25 cellular contexts compared by ENCODE assay signal in genomic region chr10:873020-873419, GRCh38. TPM values are rescaled to one million over a fixed set of nuclear protein-coding genes. Genes with fewer than 3 reads are reported as not detected.
DNase-seq lines count a peak whose midpoint lies in the region; ATAC-seq and TF ChIP-seq lines count a peak whose summit lies in the region.
"Had no signal": no experiment of that assay in that cellular context is flagged by ENCODE, and none has a peak within 500 bp of the region (broad histone marks: within the 10 kb centered on the region; RNA-seq: fewer than 3 reads in every experiment).

No MANE protein-coding gene starts in this region.

- no peaks in the 10 kb centered on the region for H3K9me3 Mint-ChIP-seq in chondrocyte (ENCODE audit: low read depth)
- H3K9me3 Mint-ChIP-seq in stimulated activated naive B cell treated with anti-CD40 and anti-IgM and Interleukin-4, amounts not matched to agents 10 μg/mL and 1 μg/mL and 100 μg/mL, for 72 hours, result no peaks in the 10 kb centered on the region

- no peaks in the 10 kb centered on the region for H3K27me3 ChIP-seq in right atrium auricular region
- H3K27me3 ChIP-seq: BLaER1 treated with 17β-estradiol and CSF1 and Interleukin-3, amounts not matched to agents 10 nM and 100 nM had no signal

- H3K27me3 Mint-ChIP-seq in chondrocyte (ENCODE audit: low read depth), result no peaks in the 10 kb centered on the region
- H3K27me3 Mint-ChIP-seq in stimulated activated naive B cell treated with anti-CD40 and anti-IgM and Interleukin-4, amounts not matched to agents 10 μg/mL and 1 μg/mL and 100 μg/mL, for 72 hours, result no peaks in the 10 kb centered on the region
- H3K27me3 Mint-ChIP-seq: activated CD8-positive, alpha-beta memory T cell treated with anti-CD3 and anti-CD28 coated beads, Interleukin-2, amount 10 ng/mL, durations not matched to agents 7 days and 5 days; activated naive CD8-positive, alpha-beta T cell had no signal

- no peak overlapping the region for H3K4me3 Mint-ChIP-seq in chondrocyte (ENCODE audit: unreplicated experiment)
- no peak overlapping the region for H3K4me3 Mint-ChIP-seq in stimulated activated naive B cell treated with anti-CD40 and anti-IgM and Interleukin-4, amounts not matched to agents 10 μg/mL and 1 μg/mL and 100 μg/mL, for 72 hours
- H3K4me3 Mint-ChIP-seq: activated CD8-positive, alpha-beta memory T cell treated with anti-CD3 and anti-CD28 coated beads, Interleukin-2, amount 10 ng/mL, durations not matched to agents 7 days and 5 days; activated naive CD8-positive, alpha-beta T cell had no signal

- no peak for ATAC-seq in stimulated activated naive B cell treated with anti-CD40 and anti-IgM and Interleukin-4, amounts not matched to agents 10 μg/mL and 1 μg/mL and 100 μg/mL, for 72 hours (replicated peaks)
- ATAC-seq in GM18909 (IDR thresholded peaks at IDR 0.05; ENCODE audit: poor library complexity, unreplicated experiment) (no peak), HG02610 (IDR thresholded peaks at IDR 0.05; ENCODE audit: unreplicated experiment) (no peak)
- ATAC-seq: activated CD8-positive, alpha-beta memory T cell treated with anti-CD3 and anti-CD28 coated beads, Interleukin-2, amount 10 ng/mL, durations not matched to agents 7 days and 5 days; esophagus mucosa; HCT116 had no signal

- H3K27ac ChIP-seq in right atrium auricular region, result peak overlapping the region; percentile 73 to 78
- H3K27ac ChIP-seq: BLaER1 treated with 17β-estradiol and CSF1 and Interleukin-3, amounts not matched to agents 10 nM and 100 nM; parathyroid adenoma; SK-N-MC; skin epidermis had no signal

- H3K4me1 ChIP-seq in right atrium auricular region, result peaks cover 0 to 27% of the 10 kb centered on the region in 2 donors
- H3K4me1 ChIP-seq: BLaER1 treated with 17β-estradiol and CSF1 and Interleukin-3, amounts not matched to agents 10 nM and 100 nM; parathyroid adenoma had no signal

- peaks cover 20% of the 10 kb centered on the region for H3K36me3 Mint-ChIP-seq in chondrocyte (ENCODE audit: low read depth)
- H3K36me3 Mint-ChIP-seq in stimulated activated naive B cell treated with anti-CD40 and anti-IgM and Interleukin-4, amounts not matched to agents 10 μg/mL and 1 μg/mL and 100 μg/mL, for 72 hours, result peaks cover 56 to 66% of the 10 kb centered on the region in 2 donors

- TF ChIP-seq CTCF in chondrocyte (IDR thresholded peaks at IDR 0.05), result no peak
- no peak for TF ChIP-seq CTCF in right atrium auricular region (IDR thresholded peaks at IDR 0.05)

- H3K4me1 Mint-ChIP-seq in chondrocyte (ENCODE audit: low read depth), result peaks cover 28% of the 10 kb centered on the region
- peaks cover 26 to 51% of the 10 kb centered on the region in 2 donors for H3K4me1 Mint-ChIP-seq in stimulated activated naive B cell treated with anti-CD40 and anti-IgM and Interleukin-4, amounts not matched to agents 10 μg/mL and 1 μg/mL and 100 μg/mL, for 72 hours

- H3K9me3 ChIP-seq in right atrium auricular region, result no peaks in the 10 kb centered on the region
- H3K9me3 ChIP-seq: BLaER1 treated with 17β-estradiol and CSF1 and Interleukin-3, amounts not matched to agents 10 nM and 100 nM had no signal

- DNase-seq in NCI-H460 (ENCODE audit: extremely low read depth, low read depth) (peak; percentile 1), chondrocyte (ENCODE audit: low spot score) (no peak), right atrium auricular region (ENCODE audit: low spot score) (no peak)
- DNase-seq in stimulated activated naive B cell treated with anti-CD40 and anti-IgM and Interleukin-4, amounts not matched to agents 10 μg/mL and 1 μg/mL and 100 μg/mL, for 72 hours, result no peak
- DNase-seq in activated CD4-positive, alpha-beta T cell treated with anti-CD3 and anti-CD28 coated beads for 4 hours, result no peak
- DNase-seq: activated CD4-positive, alpha-beta T cell treated with anti-CD3 and anti-CD28 coated beads for 48 hours; activated CD8-positive, alpha-beta memory T cell treated with anti-CD3 and anti-CD28 coated beads, Interleukin-2, amount 10 ng/mL, durations not matched to agents 7 days and 5 days; effector CD8-positive, alpha-beta T cell; foreskin melanocyte; midbrain; NCI-H1048; NCI-H1694 treated with DMSO at 0.1 percent for 48 hours; NCI-H2171; NCI-H526 treated with DMSO at 0.1 percent for 48 hours; RPMI8226; T-helper 2 cell had no signal

- no peak overlapping the region for H3K4me3 ChIP-seq in right atrium auricular region
- H3K4me3 ChIP-seq: BLaER1 treated with 17β-estradiol and CSF1 and Interleukin-3, amounts not matched to agents 10 nM and 100 nM; SK-N-MC; skin epidermis had no signal

- peak overlapping the region; percentile 53 for H3K27ac Mint-ChIP-seq in chondrocyte (ENCODE audit: unreplicated experiment)
- peak overlapping the region; percentile 20 for H3K27ac Mint-ChIP-seq in stimulated activated naive B cell treated with anti-CD40 and anti-IgM and Interleukin-4, amounts not matched to agents 10 μg/mL and 1 μg/mL and 100 μg/mL, for 72 hours
- H3K27ac Mint-ChIP-seq: activated CD8-positive, alpha-beta memory T cell treated with anti-CD3 and anti-CD28 coated beads, Interleukin-2, amount 10 ng/mL, durations not matched to agents 7 days and 5 days; activated naive CD8-positive, alpha-beta T cell had no signal

- peaks cover 8% of the 10 kb centered on the region for H3K36me3 ChIP-seq in right atrium auricular region

RNA-seq across cellular contexts. Expression of gene LARP4B, which starts 58.5 kb away (rescaled TPM):
- total RNA-seq in NCI-H460 (2014; rRNA removed; shearing (Covaris generic)), result 28.1 and 31.1 TPM in 2 replicates
- polyA plus RNA-seq in NCI-H460 (2014; cell fraction: nucleus; rRNA removed), result 17.5 and 23.3 TPM in 2 replicates
- 57.4 to 72.0 TPM (median 67.1 TPM) in 3 replicates for total RNA-seq in chondrocyte
- total RNA-seq in right atrium auricular region, result 10 to 100 TPM; 24.2 to 26.1 TPM
